Comparison of ENCODE assay signal across 31 cellular contexts in the genomic region with DNA sequence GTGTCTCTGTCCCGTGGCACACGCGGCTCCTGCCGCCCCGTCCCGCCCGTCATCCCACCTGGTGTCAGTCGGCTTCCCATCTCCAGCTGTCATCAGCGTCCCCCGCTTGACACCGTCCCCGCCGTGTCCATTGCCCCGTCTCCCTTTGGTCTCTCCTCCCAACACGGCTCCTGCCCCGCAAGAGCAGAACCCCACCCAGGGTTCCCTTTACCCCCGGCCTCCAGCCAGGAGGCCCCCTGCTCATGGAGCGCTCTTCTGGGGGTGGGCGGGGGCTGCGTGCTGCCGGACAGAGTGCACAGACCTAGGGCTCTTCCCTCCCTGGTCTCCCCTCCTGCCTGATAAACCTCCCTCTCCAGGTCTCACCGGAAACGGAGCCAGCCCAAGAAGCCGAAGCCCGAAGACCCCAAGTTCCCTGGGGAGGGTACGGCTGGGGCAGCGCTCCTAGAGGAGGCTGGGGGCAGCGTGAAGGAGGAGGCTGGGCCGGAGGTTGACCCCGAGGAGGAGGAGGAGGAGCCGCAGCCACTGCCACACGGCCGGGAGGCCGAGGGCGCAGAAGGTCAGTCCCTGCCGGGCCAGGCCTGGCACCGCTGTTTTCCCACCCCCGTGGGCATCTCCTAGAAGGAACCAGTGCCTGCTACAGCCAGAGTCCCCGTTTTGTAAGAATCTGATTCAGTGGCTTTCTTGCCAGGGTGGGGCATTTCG.
"Had no signal": no experiment of that assay in that cellular context is flagged by ENCODE, and none has a peak within 500 bp of the region (broad histone marks: within the 10 kb centered on the region; RNA-seq: fewer than 3 reads in every experiment).

No MANE protein-coding gene starts in this region.

- H3K9me3 ChIP-seq: adrenal gland, gastroesophageal sphincter, neutrophil, uterus had no signal

- H3K27me3 ChIP-seq: adrenal gland, brain microvascular endothelial cell, gastroesophageal sphincter, neutrophil, uterus had no signal

- FAIRE-seq: keratinocyte had no signal

- H3K4me1 ChIP-seq: gastroesophageal sphincter, uterus had no signal

- ATAC-seq: activated CD4-positive, CD25-positive, alpha-beta regulatory T cell treated with anti-CD3 and anti-CD28 coated beads, Interleukin-2, amount 50 U/mL, for 24 hours; effector memory CD8-positive, alpha-beta T cell; gastroesophageal sphincter; left colon; naive thymus-derived CD8-positive, alpha-beta T cell; sciatic nerve; stimulated activated effector memory CD8-positive, alpha-beta T cell treated with anti-CD3 and anti-CD28 coated beads, Interleukin-12 subunit alpha, Interleukin-12 subunit beta, amount 100 ng/mL, for 72 hours; stimulated activated naive CD8-positive, alpha-beta T cell treated with anti-CD3 and anti-CD28 coated beads, Interleukin-15, amount 100 ng/mL, for 72 hours had no signal

- H3K27ac ChIP-seq: adrenal gland, brain microvascular endothelial cell, gastroesophageal sphincter, neutrophil, skin epidermis, uterus, VCaP had no signal

- H3K4me3 Mint-ChIP-seq: activated naive CD4-positive, alpha-beta T cell treated with anti-CD3 and anti-CD28 coated beads for 36 hours; activated naive CD8-positive, alpha-beta T cell treated with anti-CD3 and anti-CD28 coated beads for 36 hours; effector memory CD8-positive, alpha-beta T cell; naive thymus-derived CD8-positive, alpha-beta T cell; stimulated activated effector memory CD8-positive, alpha-beta T cell treated with anti-CD3 and anti-CD28 coated beads, Interleukin-12 subunit alpha, Interleukin-12 subunit beta, amount 100 ng/mL, for 72 hours; stimulated activated naive CD8-positive, alpha-beta T cell treated with anti-CD3 and anti-CD28 coated beads, Interleukin-15, amount 100 ng/mL, for 72 hours; type B pancreatic cell had no signal

- H3K9me3 Mint-ChIP-seq: effector memory CD8-positive, alpha-beta T cell; naive thymus-derived CD8-positive, alpha-beta T cell; type B pancreatic cell had no signal

- H3K27ac Mint-ChIP-seq: activated naive CD4-positive, alpha-beta T cell treated with anti-CD3 and anti-CD28 coated beads for 36 hours; activated naive CD8-positive, alpha-beta T cell treated with anti-CD3 and anti-CD28 coated beads for 36 hours; effector memory CD8-positive, alpha-beta T cell; type B pancreatic cell had no signal

- H3K36me3 ChIP-seq: uterus had no signal

- H3K4me3 ChIP-seq: adrenal gland, gastroesophageal sphincter, skin epidermis, uterus had no signal

- H3K27me3 Mint-ChIP-seq: activated naive CD8-positive, alpha-beta T cell treated with anti-CD3 and anti-CD28 coated beads for 36 hours; effector memory CD8-positive, alpha-beta T cell; naive thymus-derived CD8-positive, alpha-beta T cell; stimulated activated naive CD8-positive, alpha-beta T cell treated with anti-CD3 and anti-CD28 coated beads, Interleukin-15, amount 100 ng/mL, for 72 hours; type B pancreatic cell had no signal

- DNase-seq: activated CD4-positive, alpha-beta T cell treated with anti-CD3 and anti-CD28 coated beads for 48 hours; activated CD4-positive, alpha-beta T cell treated with anti-CD3 and anti-CD28 coated beads, Interleukin-2, amount 50 U/mL, for 48 hours; activated CD8-positive, alpha-beta memory T cell treated with anti-CD3 and anti-CD28 coated beads for 24 hours; activated effector memory CD4-positive, alpha-beta T cell treated with anti-CD3 and anti-CD28 coated beads, Interleukin-2, amount 50 U/mL, for 16 hours; activated naive CD4-positive, alpha-beta T cell treated with anti-CD3 and anti-CD28 coated beads for 36 hours; activated naive CD8-positive, alpha-beta T cell treated with anti-CD3 and anti-CD28 coated beads for 36 hours; adrenal gland; aorta; brain microvascular endothelial cell; cortex of kidney; effector memory CD8-positive, alpha-beta T cell; erythroblast; hippocampal formation; left colon; mammary epithelial cell; midbrain; naive thymus-derived CD8-positive, alpha-beta T cell; stimulated activated CD4-positive, alpha-beta T cell treated with anti-CD3 and anti-CD28 coated beads, Interleukin-12 subunit alpha, Interleukin-12 subunit beta, amount 100 ng/mL, for 4 hours; stimulated activated CD4-positive, alpha-beta T cell treated with anti-CD3 and anti-CD28 coated beads, Interleukin-4, amount 100 ng/mL, for 1 hour; stimulated activated naive CD8-positive, alpha-beta T cell treated with anti-CD3 and anti-CD28 coated beads, Interleukin-15, amount 100 ng/mL, for 72 hours; substantia nigra; uterus had no signal
